ENCODE assay signal across 8 cellular contexts in genomic region chr22:39205344-39206021, GRCh38. TPM values are rescaled to one million over a fixed set of nuclear protein-coding genes. Genes with fewer than 3 reads are reported as not detected.
DNase-seq lines count a peak whose midpoint lies in the region; ATAC-seq and TF ChIP-seq lines count a peak whose summit lies in the region.

No MANE protein-coding gene starts in this region.

- no peaks in the 10 kb centered on the region for H3K9me2 ChIP-seq in MM.1S (replicated peaks; ENCODE audit: insufficient read depth, low read length)

- ATAC-seq in HG02588 (IDR thresholded peaks at IDR 0.05; ENCODE audit: unreplicated experiment) (peak; percentile 49), GM18502 (IDR thresholded peaks at IDR 0.05; ENCODE audit: poor library complexity, unreplicated experiment) (no peak)

- peaks cover 28% of the 10 kb centered on the region for H3K4me1 Mint-ChIP-seq in activated CD4-positive, alpha-beta memory T cell treated with anti-CD3 and anti-CD28 coated beads, Interleukin-2, amount 10 ng/mL, durations not matched to agents 7 days and 5 days
- peaks cover 39 to 45% of the 10 kb centered on the region in 2 donors for H3K4me1 Mint-ChIP-seq in immature natural killer cell

- no peak for TF ChIP-seq CTCF in MM.1S (IDR thresholded peaks at IDR 0.05; ENCODE audit: low read length)

- H3K27ac Mint-ChIP-seq in activated CD4-positive, alpha-beta memory T cell treated with anti-CD3 and anti-CD28 coated beads, Interleukin-2, amount 10 ng/mL, durations not matched to agents 7 days and 5 days = no peak overlapping the region
- peak overlapping the region; percentile 68 to 93 (median 90) for H3K27ac Mint-ChIP-seq in immature natural killer cell

- H3K4me3 Mint-ChIP-seq in activated CD4-positive, alpha-beta memory T cell treated with anti-CD3 and anti-CD28 coated beads, Interleukin-2, amount 10 ng/mL, durations not matched to agents 7 days and 5 days = no peak overlapping the region
- peak overlapping the region; percentile 68 to 84 (median 73) for H3K4me3 Mint-ChIP-seq in immature natural killer cell

- H3K9me3 Mint-ChIP-seq in activated CD4-positive, alpha-beta memory T cell treated with anti-CD3 and anti-CD28 coated beads, Interleukin-2, amount 10 ng/mL, durations not matched to agents 7 days and 5 days = no peaks in the 10 kb centered on the region
- no peaks in the 10 kb centered on the region for H3K9me3 Mint-ChIP-seq in immature natural killer cell

- no peak overlapping the region for H2AFZ ChIP-seq in MM.1S (ENCODE audit: low read length)

- H3K36me3 Mint-ChIP-seq in activated CD4-positive, alpha-beta memory T cell treated with anti-CD3 and anti-CD28 coated beads, Interleukin-2, amount 10 ng/mL, durations not matched to agents 7 days and 5 days (ENCODE audit: low read depth) = no peaks in the 10 kb centered on the region
- no peaks in the 10 kb centered on the region for H3K36me3 Mint-ChIP-seq in immature natural killer cell

- H3K9ac ChIP-seq in MM.1S (ENCODE audit: low read length) = no peak overlapping the region

- DNase-seq in AG20443 (ENCODE audit: low spot score) (peak; percentile 85), immature natural killer cell (peak; percentile 84 to 90 (median 85)), NCI-H1417 (lab: John Stamatoyannopoulos, UW) (no peak), MM.1S (no peak)
- DNase-seq in activated CD4-positive, alpha-beta memory T cell treated with anti-CD3 and anti-CD28 coated beads, Interleukin-2, amount 10 ng/mL, durations not matched to agents 7 days and 5 days = peak; percentile 41
- DNase-seq in effector CD4-positive, alpha-beta T cell = no peak

- H3K4me2 ChIP-seq in MM.1S (ENCODE audit: low read depth, low read length) = no peak overlapping the region

- H3K4me1 ChIP-seq in MM.1S (ENCODE audit: low read length) = no peaks in the 10 kb centered on the region

- no peak overlapping the region for H3K27ac ChIP-seq in MM.1S (ENCODE audit: low read length)

- H4K20me1 ChIP-seq in MM.1S (ENCODE audit: insufficient read depth, low read length) = no peaks in the 10 kb centered on the region

- peaks cover 33% of the 10 kb centered on the region for H3K27me3 Mint-ChIP-seq in activated CD4-positive, alpha-beta memory T cell treated with anti-CD3 and anti-CD28 coated beads, Interleukin-2, amount 10 ng/mL, durations not matched to agents 7 days and 5 days
- peaks cover 9 to 29% (median 11%) of the 10 kb centered on the region in 3 donors for H3K27me3 Mint-ChIP-seq in immature natural killer cell (ENCODE audit: low read depth in 3 of 3)

- POLR2A ChIA-PET in activated CD4-positive, alpha-beta memory T cell treated with anti-CD3 and anti-CD28 coated beads, Interleukin-2, amount 10 ng/mL, durations not matched to agents 7 days and 5 days (lab: Charles Lee) = no interaction called here

- CTCF ChIA-PET in activated CD4-positive, alpha-beta memory T cell treated with anti-CD3 and anti-CD28 coated beads, Interleukin-2, amount 10 ng/mL, durations not matched to agents 7 days and 5 days (lab: Charles Lee) = no interaction called here

- H3K36me3 ChIP-seq in MM.1S (replicated peaks; ENCODE audit: insufficient read depth, low read length) = no peaks in the 10 kb centered on the region

- H3K27me3 ChIP-seq in MM.1S (replicated peaks; ENCODE audit: insufficient read depth, low read length) = no peaks in the 10 kb centered on the region

- H3K4me3 ChIP-seq in MM.1S (ENCODE audit: low read length) = no peak overlapping the region

- H3F3A ChIP-seq in MM.1S (ENCODE audit: insufficient read depth, low read length) = no peaks in the 10 kb centered on the region

- H3K9me3 ChIP-seq in MM.1S (replicated peaks; ENCODE audit: insufficient read depth, low read length) = no peaks in the 10 kb centered on the region

- H3K79me2 ChIP-seq in MM.1S (ENCODE audit: low read length) = no peaks in the 10 kb centered on the region

RNA-seq across cellular contexts. Expression of gene PDGFB, which starts 39.3 kb away (rescaled TPM):
- total RNA-seq in activated CD4-positive, alpha-beta memory T cell treated with anti-CD3 and anti-CD28 coated beads, Interleukin-2, amount 10 ng/mL, durations not matched to agents 7 days and 5 days = 1 to 10 TPM; 6.4 to 6.5 TPM
- under 1 TPM in 2 of 3 donors, not detected in 1; 0.58 to 0.61 TPM for polyA plus RNA-seq in immature natural killer cell

RNA-seq across cellular contexts. Expression of gene CBX7, which starts 53.0 kb away (rescaled TPM):
- total RNA-seq in activated CD4-positive, alpha-beta memory T cell treated with anti-CD3 and anti-CD28 coated beads, Interleukin-2, amount 10 ng/mL, durations not matched to agents 7 days and 5 days = 10 to 100 TPM; 24.9 to 25.0 TPM
- polyA plus RNA-seq in immature natural killer cell = 1 to 10 TPM; 4.5 to 9.6 (median 9.1) TPM

Comparison
In these comparisons a context has a peak if more than half of its experiments do, and no peak if none do; other contexts are left out.
1. DNase-seq: peak in AG20443 (single experiment), activated CD4-positive, alpha-beta memory T cell treated with anti-CD3 and anti-CD28 coated beads, Interleukin-2, amount 10 ng/mL, durations not matched to agents 7 days and 5 days (single experiment) and immature natural killer cell (3 of 3); none in NCI-H1417 (0 of 3), MM.1S (single experiment) and effector CD4-positive, alpha-beta T cell (single experiment).